ENCODE assay signal across 8 cellular contexts in genomic region chr11:65425971-65426838, GRCh38. TPM values are rescaled to one million over a fixed set of nuclear protein-coding genes. Genes with fewer than 3 reads are reported as not detected.
A peak's percentile ranks its signal among the peaks of the same experiment; 100 is the strongest.
DNase-seq lines count a peak whose midpoint lies in the region; ATAC-seq, FAIRE-seq and TF ChIP-seq lines count a peak whose summit lies in the region.

No MANE protein-coding gene starts in this region.

- H3K4me1 ChIP-seq in astrocyte (ENCODE audit: insufficient read depth, low read length) (peaks cover 40% of the 10 kb centered on the region), keratinocyte (ENCODE audit: control insufficient read depth, extremely low read depth, insufficient read depth, low read length) (peaks cover 45% of the 10 kb centered on the region)

- DNase-seq in stimulated activated CD4-positive, alpha-beta T cell treated with anti-CD3 and anti-CD28 coated beads, Interleukin-12 subunit alpha, Interleukin-12 subunit beta, amount 100 ng/mL, for 48 hours (ENCODE audit: low read depth in 2 of 3, low spot score in 1 of 3), result peak in 2 of 3 donors; percentile 27 to 47
- no peak for DNase-seq in stimulated activated CD4-positive, alpha-beta T cell treated with anti-CD3 and anti-CD28 coated beads, Interleukin-4, amount 100 ng/mL, for 1 hour
- peak; percentile 90 for DNase-seq in NOMO-1 treated with dmso at 0.1 percent for 144 hours (lab: John Stamatoyannopoulos, UW; ENCODE audit: unreplicated experiment)
- DNase-seq in astrocyte (ENCODE audit: low read depth), result peak; percentile 86
- no peak for DNase-seq in keratinocyte (ENCODE audit: low read depth, low spot score)
- DNase-seq in stimulated activated naive CD8-positive, alpha-beta T cell treated with anti-CD3 and anti-CD28 coated beads, Interleukin-15, amount 100 ng/mL, for 72 hours, result peak; percentile 43
- DNase-seq in occipital lobe (lab: John Stamatoyannopoulos, UW), result no peak

- H3K9ac ChIP-seq in astrocyte (ENCODE audit: low read length) (peak overlapping the region; percentile 96), keratinocyte (ENCODE audit: control insufficient read depth, extremely low read depth, insufficient read depth, low read length) (peak overlapping the region; percentile 100)

- peak overlapping the region; percentile 100 for H3K27ac ChIP-seq in astrocyte (ENCODE audit: low read depth, low read length)
- peak overlapping the region; percentile 99 for H3K27ac ChIP-seq in keratinocyte (ENCODE audit: control insufficient read depth, insufficient read depth, low read length)

- peaks cover 63% of the 10 kb centered on the region for H3K4me1 Mint-ChIP-seq in astrocyte (ENCODE audit: low read depth, unreplicated experiment)
- peaks cover 87% of the 10 kb centered on the region for H3K4me1 Mint-ChIP-seq in stimulated activated naive CD8-positive, alpha-beta T cell treated with anti-CD3 and anti-CD28 coated beads, Interleukin-15, amount 100 ng/mL, for 72 hours

- dilution Hi-C loops in keratinocyte (cut with MboI; ENCODE audit: extremely low pct_ligation_motif_present, low sequenced_read_pairs), result no loop called here

- H3K27me3 Mint-ChIP-seq in astrocyte (ENCODE audit: low read depth, unreplicated experiment), result no peaks in the 10 kb centered on the region
- peaks cover 7% of the 10 kb centered on the region for H3K27me3 Mint-ChIP-seq in stimulated activated naive CD8-positive, alpha-beta T cell treated with anti-CD3 and anti-CD28 coated beads, Interleukin-15, amount 100 ng/mL, for 72 hours

- H3K4me3 ChIP-seq in astrocyte (ENCODE audit: insufficient read depth, low read depth, low read length), result peak overlapping the region; percentile 95
- H3K4me3 ChIP-seq in keratinocyte (ENCODE audit: control insufficient read depth in 2 of 3, extremely low read depth in 1 of 3, insufficient read depth in 2 of 3, low read depth in 1 of 3, low read length in 3 of 3), result peak overlapping the region; percentile 74 to 97 (median 93)

- TF ChIP-seq CTCF in astrocyte (IDR thresholded peaks at IDR 0.05; ENCODE audit: insufficient read depth, low read depth, low read length) (no peak), keratinocyte (optimal IDR thresholded peaks at IDR 0.05 in 1 of 3, IDR thresholded peaks at IDR 0.05 in 1 of 3, conservative IDR thresholded peaks at IDR 0.05 in 1 of 3; ENCODE audit: extremely low read depth in 1 of 3, insufficient read depth in 2 of 3, low read length in 3 of 3) (no peak)

- H4K20me1 ChIP-seq in astrocyte (ENCODE audit: insufficient read depth, low read length) (peaks cover 85% of the 10 kb centered on the region), keratinocyte (ENCODE audit: control insufficient read depth, extremely low read depth, insufficient read depth, low read length) (peaks cover 60% of the 10 kb centered on the region)

- H3K36me3 Mint-ChIP-seq in astrocyte (ENCODE audit: low read depth, unreplicated experiment), result peaks cover 6% of the 10 kb centered on the region

- ATAC-seq in stimulated activated naive CD8-positive, alpha-beta T cell treated with anti-CD3 and anti-CD28 coated beads, Interleukin-15, amount 100 ng/mL, for 72 hours, result peak; percentile 55
- no peak for ATAC-seq in HG03457 (IDR thresholded peaks at IDR 0.05; ENCODE audit: unreplicated experiment)

- H3K79me2 ChIP-seq in astrocyte (ENCODE audit: insufficient read depth, low read length) (peaks cover 98% of the 10 kb centered on the region), keratinocyte (ENCODE audit: control insufficient read depth, insufficient read depth, low read length) (peaks cover 69% of the 10 kb centered on the region)

- H3K27ac Mint-ChIP-seq in astrocyte (ENCODE audit: unreplicated experiment), result peak overlapping the region; percentile 88
- H3K27ac Mint-ChIP-seq in stimulated activated naive CD8-positive, alpha-beta T cell treated with anti-CD3 and anti-CD28 coated beads, Interleukin-15, amount 100 ng/mL, for 72 hours, result peak overlapping the region; percentile 99 to 100

- no peaks in the 10 kb centered on the region for H3K27me3 ChIP-seq in astrocyte (ENCODE audit: insufficient read depth, low read length)
- H3K27me3 ChIP-seq in keratinocyte (ENCODE audit: control insufficient read depth, extremely low read depth, insufficient read depth, low read length), result no peaks in the 10 kb centered on the region

- H3K4me2 ChIP-seq in astrocyte (ENCODE audit: low read length), result peak overlapping the region; percentile 94
- peak overlapping the region; percentile 96 for H3K4me2 ChIP-seq in keratinocyte (ENCODE audit: control insufficient read depth, extremely low read depth, insufficient read depth, low read depth, low read length)

- H3K9me3 ChIP-seq in astrocyte (ENCODE audit: insufficient read depth, low read depth, low read length) (no peaks in the 10 kb centered on the region), keratinocyte (ENCODE audit: control insufficient read depth, low read depth, low read length) (no peaks in the 10 kb centered on the region)

- H2AFZ ChIP-seq in astrocyte (ENCODE audit: low read depth, low read length) (no peak overlapping the region), keratinocyte (ENCODE audit: control insufficient read depth, low read length) (no peak overlapping the region)

- peak overlapping the region; percentile 92 for H3K4me3 Mint-ChIP-seq in astrocyte (ENCODE audit: unreplicated experiment)
- peak overlapping the region; percentile 90 to 97 for H3K4me3 Mint-ChIP-seq in stimulated activated naive CD8-positive, alpha-beta T cell treated with anti-CD3 and anti-CD28 coated beads, Interleukin-15, amount 100 ng/mL, for 72 hours

- FAIRE-seq in astrocyte (lab: Jason Lieb, UNC) (no peak), keratinocyte (lab: Jason Lieb, UNC) (no peak)

- no peaks in the 10 kb centered on the region for H3K9me1 ChIP-seq in keratinocyte (ENCODE audit: control insufficient read depth, extremely low read depth, insufficient read depth, low read length)

- peaks cover 1% of the 10 kb centered on the region for H3K9me3 Mint-ChIP-seq in astrocyte (ENCODE audit: unreplicated experiment)
- peaks cover 0 to 10% of the 10 kb centered on the region in 2 donors for H3K9me3 Mint-ChIP-seq in stimulated activated naive CD8-positive, alpha-beta T cell treated with anti-CD3 and anti-CD28 coated beads, Interleukin-15, amount 100 ng/mL, for 72 hours

- peaks cover 13% of the 10 kb centered on the region for H3K36me3 ChIP-seq in astrocyte (ENCODE audit: insufficient read depth, low read length)
- H3K36me3 ChIP-seq in keratinocyte (ENCODE audit: control insufficient read depth in 2 of 2, extremely low read depth in 1 of 2, insufficient read depth in 2 of 2, low read length in 2 of 2), result peaks cover 0 to 26% of the 10 kb centered on the region in 2 experiments

RNA-seq across cellular contexts. Expression of gene NEAT1, which starts 3.6 kb away (rescaled TPM):
- 202 and 317 TPM in 2 replicates for total RNA-seq in astrocyte
- polyA plus RNA-seq in keratinocyte, result 66.5 to 270 TPM (median 171 TPM) in 3 replicates
- 1,124 TPM for polyA plus RNA-seq in keratinocyte (2011; ENCODE audit: low read depth)
- 5.3 and 11.3 TPM in 2 replicates for polyA plus RNA-seq in keratinocyte (2011; cell fraction: cytosol; rRNA removed)
- 1,267 and 1,668 TPM in 2 replicates for polyA plus RNA-seq in keratinocyte (2011; cell fraction: nucleus; rRNA removed)
- polyA plus RNA-seq in keratinocyte (2012; ENCODE audit: low replicate concordance), result 218 and 908 TPM in 2 replicates
- 73.3 to 442 TPM (median 228 TPM) in 3 replicates for polyA minus RNA-seq in keratinocyte
- polyA minus RNA-seq in keratinocyte (2011; cell fraction: cytosol; rRNA and poly(A)+ RNA removed), result 8.4 TPM
- polyA minus RNA-seq in keratinocyte (2011; cell fraction: nucleus; rRNA and poly(A)+ RNA removed), result 402 and 1,225 TPM in 2 replicates
- total RNA-seq in occipital lobe, result 3.6 TPM

RNA-seq across cellular contexts. Expression of gene FRMD8, which starts 39.8 kb away (rescaled TPM):
- total RNA-seq in astrocyte, result 61.2 and 76.3 TPM in 2 replicates
- polyA plus RNA-seq in keratinocyte, result 24.1 to 47.3 TPM (median 25.0 TPM) in 3 replicates
- polyA plus RNA-seq in keratinocyte (2011; ENCODE audit: low read depth), result 8.5 TPM
- polyA plus RNA-seq in keratinocyte (2011; cell fraction: cytosol; rRNA removed), result 20.8 and 29.3 TPM in 2 replicates
- 58.8 and 74.9 TPM in 2 replicates for polyA plus RNA-seq in keratinocyte (2011; cell fraction: nucleus; rRNA removed)
- polyA plus RNA-seq in keratinocyte (2012; ENCODE audit: low replicate concordance), result 20.8 and 30.9 TPM in 2 replicates
- polyA minus RNA-seq in keratinocyte, result 28.2 to 54.5 TPM (median 34.5 TPM) in 3 replicates
- polyA minus RNA-seq in keratinocyte (2011; cell fraction: cytosol; rRNA and poly(A)+ RNA removed), result 64.1 TPM
- polyA minus RNA-seq in keratinocyte (2011; cell fraction: nucleus; rRNA and poly(A)+ RNA removed), result 56.0 and 58.9 TPM in 2 replicates
- 9.2 TPM for total RNA-seq in occipital lobe

RNA-seq across cellular contexts. Expression of gene SLC25A45, which starts 43.8 kb away (rescaled TPM):
- 1.9 and 2.6 TPM in 2 replicates for total RNA-seq in astrocyte
- 0.20 to 0.46 TPM (median 0.25 TPM) in 3 replicates for polyA plus RNA-seq in keratinocyte
- polyA plus RNA-seq in keratinocyte (2011; ENCODE audit: low read depth), result 0.25 TPM
- 0.10 and 0.12 TPM in 2 replicates for polyA plus RNA-seq in keratinocyte (2011; cell fraction: cytosol; rRNA removed)
- polyA plus RNA-seq in keratinocyte (2011; cell fraction: nucleus; rRNA removed), result 1.1 and 1.2 TPM in 2 replicates
- 0.50 and 0.66 TPM in 2 replicates for polyA plus RNA-seq in keratinocyte (2012; ENCODE audit: low replicate concordance)
- polyA minus RNA-seq in keratinocyte, result 0.30 to 0.93 TPM (median 0.59 TPM) in 3 replicates
- not detected for polyA minus RNA-seq in keratinocyte (2011; cell fraction: cytosol; rRNA and poly(A)+ RNA removed)
- 0.95 and 1.4 TPM in 2 replicates for polyA minus RNA-seq in keratinocyte (2011; cell fraction: nucleus; rRNA and poly(A)+ RNA removed)
- 0.31 TPM for total RNA-seq in occipital lobe

Comparison
In these comparisons a context has a peak if more than half of its experiments do, and no peak if none do; other contexts are left out.
1. DNase-seq: peak in stimulated activated CD4-positive, alpha-beta T cell treated with anti-CD3 and anti-CD28 coated beads, Interleukin-12 subunit alpha, Interleukin-12 subunit beta, amount 100 ng/mL, for 48 hours (2 of 3), NOMO-1 treated with dmso at 0.1 percent for 144 hours (single experiment), astrocyte (single experiment) and stimulated activated naive CD8-positive, alpha-beta T cell treated with anti-CD3 and anti-CD28 coated beads, Interleukin-15, amount 100 ng/mL, for 72 hours (2 of 2); none in stimulated activated CD4-positive, alpha-beta T cell treated with anti-CD3 and anti-CD28 coated beads, Interleukin-4, amount 100 ng/mL, for 1 hour (single experiment), keratinocyte (single experiment) and occipital lobe (single experiment).
2. RNA of gene NEAT1, which starts 3.6 kb away (total RNA-seq): 202 to 317 TPM in astrocyte; 3.6 TPM in occipital lobe (single experiment); every median in the first group is over 10 times any median in the second.